9 cellular contexts compared by ENCODE assay signal in the genomic region with DNA sequence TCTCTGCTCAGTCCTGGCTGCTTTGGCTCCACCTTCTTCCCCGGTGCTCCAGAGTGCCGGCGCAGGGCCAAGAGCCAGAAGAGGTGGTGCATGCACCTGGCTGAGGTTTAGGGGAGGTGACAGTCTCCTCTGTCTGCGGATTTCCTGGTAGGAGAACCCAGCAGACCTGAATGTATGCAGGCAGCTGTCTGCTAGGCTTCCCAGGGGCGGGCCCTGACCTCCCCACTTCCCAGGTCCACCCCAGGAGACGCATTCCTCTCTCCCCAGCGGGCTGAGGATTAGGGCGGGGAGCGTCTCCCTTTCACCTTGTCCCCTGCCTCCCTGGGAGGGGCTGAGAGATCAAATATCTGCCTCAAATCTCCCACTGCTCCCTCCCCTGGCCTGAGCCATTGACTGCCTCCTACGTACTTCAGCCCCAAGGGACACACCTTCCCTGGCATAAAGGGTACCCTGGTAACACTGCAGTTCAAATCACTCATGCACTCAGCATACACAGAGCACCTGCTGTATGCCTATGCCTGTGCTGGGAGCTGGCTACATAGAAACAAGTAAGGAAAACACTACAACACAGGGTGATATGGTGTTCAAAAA. TPM values are rescaled to one million over a fixed set of nuclear protein-coding genes. Genes with fewer than 3 reads are reported as not detected.
DNase-seq lines count a peak whose midpoint lies in the region; ATAC-seq and TF ChIP-seq lines count a peak whose summit lies in the region.
"Had no signal": no experiment of that assay in that cellular context is flagged by ENCODE, and none has a peak within 500 bp of the region (broad histone marks: within the 10 kb centered on the region; RNA-seq: fewer than 3 reads in every experiment).

No MANE protein-coding gene starts in this region.

- H3K27ac Mint-ChIP-seq in type B pancreatic cell, result peak overlapping the region; percentile 80

- H3K36me3 Mint-ChIP-seq in type B pancreatic cell, result no peaks in the 10 kb centered on the region

- TF ChIP-seq CTCF in LNCaP clone FGC (IDR thresholded peaks at IDR 0.05; ENCODE audit: control insufficient read depth, extremely low read depth, insufficient read depth), result peak; percentile 14; the same call in 1 of the 2 replicates
- no peak for TF ChIP-seq CTCF in foreskin keratinocyte (conservative IDR thresholded peaks at IDR 0.05)
- no peak for TF ChIP-seq CTCF in type B pancreatic cell (conservative IDR thresholded peaks at IDR 0.05)

- peaks cover 21% of the 10 kb centered on the region for H3K4me1 Mint-ChIP-seq in type B pancreatic cell (ENCODE audit: unreplicated experiment)

- peaks cover 7% of the 10 kb centered on the region for H3K27me3 ChIP-seq in foreskin keratinocyte

- H3K4me3 ChIP-seq in LNCaP clone FGC (ENCODE audit: low read depth, low read length), result no peak overlapping the region

- no peak overlapping the region for H3K27ac ChIP-seq in foreskin keratinocyte

- H3K4me1 ChIP-seq in foreskin keratinocyte, result no peaks in the 10 kb centered on the region

- peak; percentile 76 for ATAC-seq in foreskin keratinocyte
- ATAC-seq in GM18909 (IDR thresholded peaks at IDR 0.05; ENCODE audit: poor library complexity, unreplicated experiment), result no peak
- no peak for ATAC-seq in HG03135 (IDR thresholded peaks at IDR 0.05; ENCODE audit: unreplicated experiment)

- H3K4me3 Mint-ChIP-seq in type B pancreatic cell, result peak overlapping the region; percentile 33

- peaks cover 66% of the 10 kb centered on the region for H3K27me3 Mint-ChIP-seq in type B pancreatic cell

- H3K9me3 Mint-ChIP-seq in type B pancreatic cell, result no peaks in the 10 kb centered on the region

- DNase-seq in LNCaP clone FGC (ENCODE audit: low read depth) (peak; percentile 83), NCI-H510A treated with DMSO at 0.1 percent for 48 hours (lab: John Stamatoyannopoulos, UW) (peak; percentile 92), foreskin keratinocyte (peak; percentile 55 to 63), type B pancreatic cell (ENCODE audit: extremely low spot score, unreplicated experiment) (no peak)
- DNase-seq in effector CD4-positive, alpha-beta T cell, result no peak
- DNase-seq: nucleus accumbens had no signal

RNA-seq across cellular contexts. Expression of gene DMBX1, which starts 27.5 kb away (rescaled TPM):
- not detected in 2 replicates for total RNA-seq in foreskin keratinocyte
- not detected in 2 replicates for polyA plus RNA-seq in foreskin keratinocyte
- total RNA-seq in type B pancreatic cell (ENCODE audit: low replicate concordance), result 0.10 TPM in 1 of 2 replicates, not detected in the other
- total RNA-seq: RPMI7951 had no signal

RNA-seq across cellular contexts. Expression of gene KNCN, which starts 34.3 kb away (rescaled TPM):
- total RNA-seq in foreskin keratinocyte (not detected in 2 replicates), type B pancreatic cell (ENCODE audit: low replicate concordance) (not detected in 2 replicates)
- polyA plus RNA-seq in foreskin keratinocyte, result not detected in 2 replicates
- total RNA-seq: RPMI7951 had no signal

Comparison
In these comparisons a context has a peak if more than half of its experiments do, and no peak if none do; other contexts are left out.
1. DNase-seq: peak in LNCaP clone FGC (single experiment), NCI-H510A treated with DMSO at 0.1 percent for 48 hours (single experiment) and foreskin keratinocyte (2 of 2); none in type B pancreatic cell (single experiment) and effector CD4-positive, alpha-beta T cell (single experiment).